Comparison of ENCODE assay signal across 16 cellular contexts in the genomic region with DNA sequence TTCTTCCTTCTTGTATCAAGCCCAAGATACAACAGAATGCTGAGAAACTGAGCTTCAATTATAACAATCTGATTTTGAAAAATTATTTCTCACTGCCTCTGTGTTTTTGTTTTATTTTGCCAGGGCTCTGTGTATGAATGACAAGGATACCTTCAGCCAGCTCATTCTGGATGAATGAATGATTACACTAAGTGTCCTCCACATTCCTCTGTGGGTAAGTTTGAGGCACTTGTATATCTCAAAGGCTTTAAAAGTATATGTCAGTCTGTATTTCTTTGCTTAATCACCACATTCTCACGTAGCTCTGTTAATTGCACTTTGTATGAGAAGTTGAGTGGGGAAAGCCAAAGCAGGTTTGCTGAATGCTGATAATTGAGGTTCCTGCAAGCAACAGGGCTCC.
"Had no signal": no experiment of that assay in that cellular context is flagged by ENCODE, and none has a peak within 500 bp of the region (broad histone marks: within the 10 kb centered on the region; RNA-seq: fewer than 3 reads in every experiment).

No MANE protein-coding gene starts in this region.

- H3K27me3 ChIP-seq: adrenal gland, body of pancreas, heart right ventricle had no signal

- DNase-seq: activated CD4-positive, alpha-beta T cell treated with anti-CD3 and anti-CD28 coated beads for 4 hours; activated CD4-positive, alpha-beta T cell treated with anti-CD3 and anti-CD28 coated beads, Interleukin-2, amount 50 U/mL, for 48 hours; activated CD4-positive, CD25-positive, alpha-beta regulatory T cell; activated CD8-positive, alpha-beta memory T cell treated with anti-CD3 and anti-CD28 coated beads, Interleukin-2, amount 50 U/mL, for 48 hours; activated naive CD4-positive, alpha-beta T cell; activated T-cell treated with anti-CD3 and anti-CD28 coated beads, Interleukin-2, amount 50 U/mL, for 4 hours; adrenal gland; body of pancreas; heart right ventricle; naive thymus-derived CD4-positive, alpha-beta T cell; stimulated activated CD4-positive, alpha-beta T cell treated with anti-CD3 and anti-CD28 coated beads, Interleukin-4, amount 100 ng/mL, for 24 hours; stimulated activated naive CD4-positive, alpha-beta T cell treated with Interleukin-2 at 50 U/mL for 16 hours; T-helper 17 cell had no signal

- H3K27ac ChIP-seq: adrenal gland, heart right ventricle, thoracic aorta had no signal

- H3K36me3 ChIP-seq: adrenal gland, heart right ventricle, thoracic aorta had no signal

- H3K4me3 ChIP-seq: adrenal gland, body of pancreas, heart right ventricle, lung, thoracic aorta had no signal

- ATAC-seq: activated T-cell treated with anti-CD3 and anti-CD28 coated beads, Interleukin-2, amount 50 U/mL, for 4 hours; body of pancreas; heart right ventricle; left lobe of liver; naive thymus-derived CD4-positive, alpha-beta T cell; T-helper 17 cell had no signal

- H3K9me3 ChIP-seq: adrenal gland, body of pancreas, heart right ventricle, thoracic aorta had no signal
